In genomic region chr3:39021465-39022274, GRCh38 we compare ENCODE assay signal across 22 cellular contexts. TPM values are rescaled to one million over a fixed set of nuclear protein-coding genes. Genes with fewer than 3 reads are reported as not detected.
DNase-seq lines count a peak whose midpoint lies in the region; ATAC-seq and TF ChIP-seq lines count a peak whose summit lies in the region.
"Had no signal": no experiment of that assay in that cellular context is flagged by ENCODE, and none has a peak within 500 bp of the region (broad histone marks: within the 10 kb centered on the region; RNA-seq: fewer than 3 reads in every experiment).

No MANE protein-coding gene starts in this region.

- no peaks in the 10 kb centered on the region for H3K36me3 ChIP-seq in tibial nerve
- H3K36me3 ChIP-seq: BE2C, SJSA1 had no signal

- TF ChIP-seq EP300 in tibial nerve (IDR thresholded peaks at IDR 0.05), result no peak

- no peaks in the 10 kb centered on the region for H3K9me3 ChIP-seq in tibial nerve
- H3K9me3 ChIP-seq: BE2C, SJSA1 had no signal

- WGBS in tibial nerve, 2 donors, result 82 to 88% methylated on average over 4 of the region's 4 CpGs

- H3K4me3 Mint-ChIP-seq in endothelial cell (ENCODE audit: unreplicated experiment) (no peak overlapping the region), type B pancreatic cell (no peak overlapping the region)
- H3K4me3 Mint-ChIP-seq: CD4-positive, alpha-beta T cell had no signal

- H3K27me3 ChIP-seq in tibial nerve, result no peaks in the 10 kb centered on the region
- H3K27me3 ChIP-seq: BE2C, SJSA1 had no signal

- H3K4me1 ChIP-seq in tibial nerve, result no peaks in the 10 kb centered on the region
- H3K4me1 ChIP-seq: BE2C, SJSA1 had no signal

- no peak for TF ChIP-seq POLR2A in tibial nerve (IDR thresholded peaks at IDR 0.05)

- H3K36me3 Mint-ChIP-seq in endothelial cell (ENCODE audit: low read depth, unreplicated experiment), result no peaks in the 10 kb centered on the region
- no peaks in the 10 kb centered on the region for H3K36me3 Mint-ChIP-seq in type B pancreatic cell

- H3K27ac Mint-ChIP-seq in endothelial cell (ENCODE audit: unreplicated experiment) (peak overlapping the region; percentile 64), type B pancreatic cell (peak overlapping the region; percentile 52)
- H3K27ac Mint-ChIP-seq: CD4-positive, alpha-beta T cell had no signal

- H3K4me1 Mint-ChIP-seq in endothelial cell (ENCODE audit: unreplicated experiment) (peaks cover 27% of the 10 kb centered on the region), type B pancreatic cell (ENCODE audit: unreplicated experiment) (peaks cover 6% of the 10 kb centered on the region)

- H3K27ac ChIP-seq in tibial nerve, result no peak overlapping the region
- H3K27ac ChIP-seq: GM23248, RWPE1, SJSA1 had no signal

- TF ChIP-seq CTCF in endothelial cell (IDR thresholded peaks at IDR 0.05; ENCODE audit: unreplicated experiment) (no peak), type B pancreatic cell (conservative IDR thresholded peaks at IDR 0.05) (no peak), tibial nerve (IDR thresholded peaks at IDR 0.05) (no peak)

- DNase-seq in OCI-M1 (lab: John Stamatoyannopoulos, UW) (peak; percentile 41), endothelial cell (ENCODE audit: low spot score) (no peak), type B pancreatic cell (ENCODE audit: extremely low spot score, unreplicated experiment) (no peak), tibial nerve (ENCODE audit: low spot score in 2 of 2) (no peak), medulla oblongata (ENCODE audit: extremely low spot score) (no peak), NCI-H2171 (lab: John Stamatoyannopoulos, UW) (no peak)
- DNase-seq: BE2C; Calu3; CD4-positive, alpha-beta T cell; DMS53; GM23248; Kasumi-1; NCI-H1105; NCI-H1694 treated with DMSO at 0.1 percent for 48 hours; NCI-H446 treated with DMSO at 0.1 percent for 48 hours; NCI-H774; PC-3; SW 1271 had no signal

- ATAC-seq in GM19452 (IDR thresholded peaks at IDR 0.05; ENCODE audit: unreplicated experiment), result peak; percentile 12
- ATAC-seq: PC-3 had no signal

- H3K9me3 Mint-ChIP-seq in endothelial cell (ENCODE audit: unreplicated experiment) (no peaks in the 10 kb centered on the region), type B pancreatic cell (no peaks in the 10 kb centered on the region)
- H3K9me3 Mint-ChIP-seq: CD4-positive, alpha-beta T cell had no signal

- H3K4me3 ChIP-seq in tibial nerve, result no peak overlapping the region
- H3K4me3 ChIP-seq: GM23248, SJSA1 had no signal

- H3K27me3 Mint-ChIP-seq in endothelial cell (ENCODE audit: unreplicated experiment) (peaks cover 2% of the 10 kb centered on the region), type B pancreatic cell (peaks cover 3% of the 10 kb centered on the region)

RNA-seq across cellular contexts. Expression of gene SCN11A, which starts 30.1 kb away (rescaled TPM):
- total RNA-seq in endothelial cell (ENCODE audit: unreplicated experiment) (0.69 TPM), type B pancreatic cell (ENCODE audit: low replicate concordance) (0.21 and 1.4 TPM in 2 replicates), tibial nerve (under 1 TPM; 0.21 to 0.98 (median 0.59) TPM)
- total RNA-seq: GM23248, HT-29, PC-3, SJSA1 had no signal

RNA-seq across cellular contexts. Expression of gene WDR48, which starts 30.1 kb away (rescaled TPM):
- total RNA-seq in endothelial cell (ENCODE audit: unreplicated experiment) (33.4 TPM), type B pancreatic cell (ENCODE audit: low replicate concordance) (45.0 and 61.4 TPM in 2 replicates), tibial nerve (10 to 100 TPM; 25.2 to 42.6 (median 36.5) TPM)
